ENCODE assay signal across 12 cellular contexts in the genomic region with DNA sequence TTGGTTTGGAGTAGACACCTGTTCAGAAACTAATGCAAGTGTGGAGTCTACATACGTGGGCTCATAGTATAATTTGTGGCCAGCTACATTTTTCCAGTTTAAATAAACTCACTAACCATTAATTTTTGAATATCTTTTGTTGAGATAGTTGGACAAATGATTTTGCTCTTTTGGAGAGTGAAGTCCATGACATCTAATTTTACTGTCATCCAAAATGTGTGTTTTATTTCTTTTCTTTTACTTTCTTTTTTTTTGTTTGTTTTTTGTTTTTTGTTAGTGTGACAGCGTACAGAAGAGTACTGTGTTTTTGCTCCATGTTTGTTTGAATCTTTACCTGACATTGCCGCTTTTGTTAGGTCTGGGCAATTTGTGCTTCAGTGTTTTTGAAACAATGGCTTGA. TPM values are rescaled to one million over a fixed set of nuclear protein-coding genes. Genes with fewer than 3 reads are reported as not detected.
A peak's percentile ranks its signal among the peaks of the same experiment; 100 is the strongest.
DNase-seq lines count a peak whose midpoint lies in the region; ATAC-seq and TF ChIP-seq lines count a peak whose summit lies in the region.
"Had no signal": no experiment of that assay in that cellular context is flagged by ENCODE, and none has a peak within 500 bp of the region (broad histone marks: within the 10 kb centered on the region; RNA-seq: fewer than 3 reads in every experiment).

No MANE protein-coding gene starts in this region.

- peaks cover 58% of the 10 kb centered on the region for H4K20me1 ChIP-seq in DOHH2 (ENCODE audit: control insufficient read depth, insufficient read depth, low read depth, low read length)
- H4K20me1 ChIP-seq in Karpas-422 (ENCODE audit: insufficient read depth, low read depth, low read length) = peaks cover 87% of the 10 kb centered on the region
- H4K20me1 ChIP-seq in mammary epithelial cell (ENCODE audit: insufficient read depth, low read length) = peaks cover 15% of the 10 kb centered on the region
- peaks cover 96% of the 10 kb centered on the region for H4K20me1 ChIP-seq in neural progenitor cell (ENCODE audit: low read depth)

- H3K4me1 ChIP-seq in DOHH2 (ENCODE audit: control insufficient read depth, low read length) (peaks cover 82% of the 10 kb centered on the region), Karpas-422 (ENCODE audit: low read length) (peaks cover 87% of the 10 kb centered on the region), mammary epithelial cell (ENCODE audit: insufficient read depth, low read length) (peaks cover 27% of the 10 kb centered on the region), neural progenitor cell (peaks cover 88% of the 10 kb centered on the region)

- H3K79me2 ChIP-seq in DOHH2 (ENCODE audit: control insufficient read depth, low read length) = peaks cover 99% of the 10 kb centered on the region
- H3K79me2 ChIP-seq in Karpas-422 (ENCODE audit: low read length) = peaks cover 99% of the 10 kb centered on the region
- H3K79me2 ChIP-seq in mammary epithelial cell (ENCODE audit: insufficient read depth, low read length) = peaks cover 99% of the 10 kb centered on the region
- H3K79me2 ChIP-seq in neural progenitor cell (ENCODE audit: low read depth) = peaks cover 99% of the 10 kb centered on the region

- H3K27ac Mint-ChIP-seq in neural progenitor cell = no peak overlapping the region

- H3K9me2 ChIP-seq in DOHH2 (replicated peaks; ENCODE audit: control insufficient read depth, low read length) = no peaks in the 10 kb centered on the region
- no peaks in the 10 kb centered on the region for H3K9me2 ChIP-seq in Karpas-422 (replicated peaks; ENCODE audit: insufficient read depth, low read length)

- no peaks in the 10 kb centered on the region for H3K27me3 Mint-ChIP-seq in neural progenitor cell (ENCODE audit: insufficient read depth, low read depth)

- H3K4me1 Mint-ChIP-seq in neural progenitor cell = peaks cover 78% of the 10 kb centered on the region

- H3F3A ChIP-seq in DOHH2 (ENCODE audit: control insufficient read depth, insufficient read depth) = no peaks in the 10 kb centered on the region
- peaks cover 16% of the 10 kb centered on the region for H3F3A ChIP-seq in neural progenitor cell (ENCODE audit: low read depth)

- H3K4me2 ChIP-seq in DOHH2 (ENCODE audit: low read length) (peak overlapping the region; percentile 74), Karpas-422 (ENCODE audit: low read depth, low read length, poor library complexity, severe bottlenecking) (peak overlapping the region; percentile 80), mammary epithelial cell (ENCODE audit: insufficient read depth, low read depth, low read length) (peak overlapping the region; percentile 88), neural progenitor cell (peak overlapping the region; percentile 86)

- intact Hi-C loops in mammary epithelial cell (cut with micrococcal nuclease) = no loop called here
- intact Hi-C loops in sciatic nerve (cut with DNase I) = no loop called here

- BruUV-seq in mammary epithelial cell (replicated peaks; lab: Mats Ljungman, UMichigan) = no TSS peak

- H3K9me3 Mint-ChIP-seq in neural progenitor cell = no peaks in the 10 kb centered on the region

- no peak for ATAC-seq in sciatic nerve

- CTCF ChIA-PET in mammary epithelial cell (lab: Charles Lee; ENCODE audit: low non-redundant PET) = no interaction called here

- in situ Hi-C loops in mammary epithelial cell (cut with MboI; ENCODE audit: low sequenced_read_pairs in 2 of 2) = no loop called here

- H3K9me3 ChIP-seq in DOHH2 (ENCODE audit: control insufficient read depth, insufficient read depth, low read length) (no peaks in the 10 kb centered on the region), Karpas-422 (ENCODE audit: low read length) (no peaks in the 10 kb centered on the region), mammary epithelial cell (replicated peaks; ENCODE audit: insufficient read depth, low read length) (no peaks in the 10 kb centered on the region), neural progenitor cell (ENCODE audit: low read depth) (no peaks in the 10 kb centered on the region)
- H3K9me3 ChIP-seq: sigmoid colon had no signal

- H2AFZ ChIP-seq in Karpas-422 (ENCODE audit: low read length) = no peak overlapping the region
- no peak overlapping the region for H2AFZ ChIP-seq in mammary epithelial cell (ENCODE audit: low read depth, low read length)
- no peak overlapping the region for H2AFZ ChIP-seq in neural progenitor cell (replicated peaks)

- H3K9ac ChIP-seq in Karpas-422 (ENCODE audit: low read length) (peak overlapping the region; percentile 99), mammary epithelial cell (ENCODE audit: insufficient read depth, low read length) (no peak overlapping the region), neural progenitor cell (peak overlapping the region; percentile 6)

- H3K27me3 ChIP-seq in DOHH2 (ENCODE audit: control insufficient read depth, low read length) = no peaks in the 10 kb centered on the region
- no peaks in the 10 kb centered on the region for H3K27me3 ChIP-seq in Karpas-422 (ENCODE audit: low read length)
- no peaks in the 10 kb centered on the region for H3K27me3 ChIP-seq in mammary epithelial cell (ENCODE audit: insufficient read depth, low read length)
- H3K27me3 ChIP-seq in neural progenitor cell = no peaks in the 10 kb centered on the region
- H3K27me3 ChIP-seq: sigmoid colon had no signal

- H3K36me3 ChIP-seq in DOHH2 (ENCODE audit: control insufficient read depth, low read length) (peaks cover 97% of the 10 kb centered on the region), Karpas-422 (ENCODE audit: insufficient read depth, low read length) (peaks cover 82% of the 10 kb centered on the region), mammary epithelial cell (ENCODE audit: insufficient read depth, low read length) (peaks cover 25% of the 10 kb centered on the region), neural progenitor cell (peaks cover 31% of the 10 kb centered on the region)

- H3K27ac ChIP-seq in DOHH2 (ENCODE audit: low read depth, low read length) (no peak overlapping the region), Karpas-422 (ENCODE audit: low read length) (peak overlapping the region; percentile 92), mammary epithelial cell (ENCODE audit: insufficient read depth, low read depth, low read length) (no peak overlapping the region), neural progenitor cell (no peak overlapping the region)
- H3K27ac ChIP-seq: sigmoid colon had no signal

- H3K4me3 Mint-ChIP-seq in neural progenitor cell = no peak overlapping the region

- dilution Hi-C loops in mammary epithelial cell (cut with HindIII; ENCODE audit: low sequenced_read_pairs) = no loop called here

- 80% methylated on average over 3 of the region's 3 CpGs for WGBS in mammary epithelial cell (ENCODE audit: low coverage, missing lambda C conversion rate)

- no peak for TF ChIP-seq CTCF in DOHH2 (IDR thresholded peaks at IDR 0.05; ENCODE audit: low read depth, low read length, poor library complexity, severe bottlenecking)
- TF ChIP-seq CTCF in mammary epithelial cell (conservative IDR thresholded peaks at IDR 0.05 in 1 of 2, IDR thresholded peaks at IDR 0.05 in 1 of 2; ENCODE audit: extremely low read depth in 1 of 2, insufficient read depth in 1 of 2, low read depth in 1 of 2, low read length in 2 of 2) = no peak
- TF ChIP-seq CTCF in neural progenitor cell (IDR thresholded peaks at IDR 0.05) = no peak

- peak overlapping the region; percentile 91 for H3K4me3 ChIP-seq in DOHH2 (ENCODE audit: low read length)
- H3K4me3 ChIP-seq in Karpas-422 (ENCODE audit: low read length) = peak overlapping the region; percentile 87
- peak overlapping the region in 1 of 3 experiments; percentile 48 for H3K4me3 ChIP-seq in mammary epithelial cell (replicated peaks in 1 of 3; ENCODE audit: insufficient read depth in 1 of 3, low read depth in 2 of 3, low read length in 3 of 3)
- peak overlapping the region; percentile 83 for H3K4me3 ChIP-seq in neural progenitor cell
- H3K4me3 ChIP-seq: sigmoid colon had no signal

- DNase-seq in Karpas-422 (no peak), mammary epithelial cell (no peak), neural progenitor cell (ENCODE audit: low spot score) (no peak), NCI-H1694 (lab: John Stamatoyannopoulos, UW) (no peak), NCI-H1436 (lab: John Stamatoyannopoulos, UW) (no peak), sciatic nerve (ENCODE audit: low spot score) (no peak), ecto neural progenitor cell (ENCODE audit: low spot score) (no peak)
- DNase-seq: activated effector memory CD4-positive, alpha-beta T cell treated with Interleukin-2 at 50 U/mL for 16 hours; DMS 273 treated with DMSO at 0.1 percent for 48 hours; NCI-H2029 treated with DMSO at 0.1 percent for 48 hours; sigmoid colon had no signal

- H3K36me3 Mint-ChIP-seq in neural progenitor cell = peaks cover 32% of the 10 kb centered on the region

RNA-seq across cellular contexts. Expression of a gene that starts 5.0 kb away (rescaled TPM):
- 101 and 150 TPM in 2 replicates for total RNA-seq in Karpas-422 (2014; rRNA removed; shearing (Covaris generic); ENCODE audit: low replicate concordance)
- total RNA-seq in mammary epithelial cell (10 to 100 TPM; 26.3 to 47.0 TPM), neural progenitor cell (ENCODE audit: low replicate concordance) (66.9 and 83.7 TPM in 2 replicates), sciatic nerve (23.4 TPM)
- polyA plus RNA-seq in mammary epithelial cell = 16.5 TPM
- polyA minus RNA-seq in mammary epithelial cell = 76.2 TPM

RNA-seq across cellular contexts. Expression of a gene that starts 46.7 kb away (rescaled TPM):
- 51.4 and 116 TPM in 2 replicates for total RNA-seq in Karpas-422 (2014; rRNA removed; shearing (Covaris generic); ENCODE audit: low replicate concordance)
- 100 to 1,000 TPM in 1 of 2 donors, 10 to 100 TPM in 1; 29.4 to 198 TPM for total RNA-seq in mammary epithelial cell
- 12.4 TPM for polyA plus RNA-seq in mammary epithelial cell
- polyA minus RNA-seq in mammary epithelial cell = 21.8 TPM
- total RNA-seq in neural progenitor cell (ENCODE audit: low replicate concordance) = 0.28 and 0.56 TPM in 2 replicates
- 20.5 TPM for total RNA-seq in sciatic nerve

Comparison
In these comparisons a context has a peak if more than half of its experiments do, and no peak if none do; other contexts are left out.
1. RNA of a gene that starts 46.7 kb away (total RNA-seq): 29.4 to 198 TPM in mammary epithelial cell, 51.4 to 116 TPM in Karpas-422 and 20.5 TPM in sciatic nerve (single experiment); 0.28 to 0.56 TPM in neural progenitor cell; every median in the first group is over 10 times any median in the second.
2. Peak in every context shown above with its lines, with median percentiles within 50 percentile points of each other: H3K4me2 ChIP-seq.